Comparison of ENCODE assay signal across 1 cellular context in genomic region chr3:31999902-32000439, GRCh38.
TF ChIP-seq lines count a peak whose summit lies in the region.

No MANE protein-coding gene starts in this region.

TF ChIP-seq in GM12878, 131 proteins besides CTCF, POLR2A, EP300 and RAD21:
- TF ChIP-seq ZNF207 (IDR thresholded peaks at IDR 0.05; ENCODE audit: borderline replicate concordance) (no peak), ZNF217 (IDR thresholded peaks at IDR 0.05) (no peak), SP1 (IDR thresholded peaks at IDR 0.05; ENCODE audit: low read depth, low read length) (no peak), STAT3 (IDR thresholded peaks at IDR 0.05; ENCODE audit: low read depth, low read length) (no peak), PAX5 (IDR thresholded peaks at IDR 0.05; ENCODE audit: borderline replicate concordance, low read depth, low read length) (no peak), RELA (IDR thresholded peaks at IDR 0.05; ENCODE audit: borderline replicate concordance, partially characterized antibody) (no peak), RB1 (IDR thresholded peaks at IDR 0.05; ENCODE audit: borderline replicate concordance) (no peak), PKNOX1 (IDR thresholded peaks at IDR 0.05) (no peak), JUNB (IDR thresholded peaks at IDR 0.05) (no peak), KAT2A (conservative IDR thresholded peaks at IDR 0.05; ENCODE audit: control insufficient read depth, low read depth, low read length) (no peak), BRCA1 (IDR thresholded peaks at IDR 0.05; ENCODE audit: low read depth, low read length) (no peak), TCF3 (IDR thresholded peaks at IDR 0.05; ENCODE audit: borderline replicate concordance, insufficient read depth, low read depth, low read length) (no peak), HCFC1 (IDR thresholded peaks at IDR 0.05; ENCODE audit: low read length) (no peak), TAF1 (IDR thresholded peaks at IDR 0.05; ENCODE audit: borderline replicate concordance, low read depth, low read length) (no peak), FOXK2 (IDR thresholded peaks at IDR 0.05) (no peak), RCOR1 (conservative IDR thresholded peaks at IDR 0.05; ENCODE audit: low read depth, low read length) (no peak)
- TF ChIP-seq, protein P1, sequence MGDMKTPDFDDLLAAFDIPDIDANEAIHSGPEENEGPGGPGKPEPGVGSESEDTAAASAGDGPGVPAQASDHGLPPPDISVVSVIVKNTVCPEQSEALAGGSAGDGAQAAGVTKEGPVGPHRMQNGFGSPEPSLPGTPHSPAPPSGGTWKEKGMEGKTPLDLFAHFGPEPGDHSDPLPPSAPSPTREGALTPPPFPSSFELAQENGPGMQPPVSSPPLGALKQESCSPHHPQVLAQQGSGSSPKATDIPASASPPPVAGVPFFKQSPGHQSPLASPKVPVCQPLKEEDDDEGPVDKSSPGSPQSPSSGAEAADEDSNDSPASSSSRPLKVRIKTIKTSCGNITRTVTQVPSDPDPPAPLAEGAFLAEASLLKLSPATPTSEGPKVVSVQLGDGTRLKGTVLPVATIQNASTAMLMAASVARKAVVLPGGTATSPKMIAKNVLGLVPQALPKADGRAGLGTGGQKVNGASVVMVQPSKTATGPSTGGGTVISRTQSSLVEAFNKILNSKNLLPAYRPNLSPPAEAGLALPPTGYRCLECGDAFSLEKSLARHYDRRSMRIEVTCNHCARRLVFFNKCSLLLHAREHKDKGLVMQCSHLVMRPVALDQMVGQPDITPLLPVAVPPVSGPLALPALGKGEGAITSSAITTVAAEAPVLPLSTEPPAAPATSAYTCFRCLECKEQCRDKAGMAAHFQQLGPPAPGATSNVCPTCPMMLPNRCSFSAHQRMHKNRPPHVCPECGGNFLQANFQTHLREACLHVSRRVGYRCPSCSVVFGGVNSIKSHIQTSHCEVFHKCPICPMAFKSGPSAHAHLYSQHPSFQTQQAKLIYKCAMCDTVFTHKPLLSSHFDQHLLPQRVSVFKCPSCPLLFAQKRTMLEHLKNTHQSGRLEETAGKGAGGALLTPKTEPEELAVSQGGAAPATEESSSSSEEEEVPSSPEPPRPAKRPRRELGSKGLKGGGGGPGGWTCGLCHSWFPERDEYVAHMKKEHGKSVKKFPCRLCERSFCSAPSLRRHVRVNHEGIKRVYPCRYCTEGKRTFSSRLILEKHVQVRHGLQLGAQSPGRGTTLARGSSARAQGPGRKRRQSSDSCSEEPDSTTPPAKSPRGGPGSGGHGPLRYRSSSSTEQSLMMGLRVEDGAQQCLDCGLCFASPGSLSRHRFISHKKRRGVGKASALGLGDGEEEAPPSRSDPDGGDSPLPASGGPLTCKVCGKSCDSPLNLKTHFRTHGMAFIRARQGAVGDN (IDR thresholded peaks at IDR 0.05), result no peak
- TF ChIP-seq, protein P2, sequence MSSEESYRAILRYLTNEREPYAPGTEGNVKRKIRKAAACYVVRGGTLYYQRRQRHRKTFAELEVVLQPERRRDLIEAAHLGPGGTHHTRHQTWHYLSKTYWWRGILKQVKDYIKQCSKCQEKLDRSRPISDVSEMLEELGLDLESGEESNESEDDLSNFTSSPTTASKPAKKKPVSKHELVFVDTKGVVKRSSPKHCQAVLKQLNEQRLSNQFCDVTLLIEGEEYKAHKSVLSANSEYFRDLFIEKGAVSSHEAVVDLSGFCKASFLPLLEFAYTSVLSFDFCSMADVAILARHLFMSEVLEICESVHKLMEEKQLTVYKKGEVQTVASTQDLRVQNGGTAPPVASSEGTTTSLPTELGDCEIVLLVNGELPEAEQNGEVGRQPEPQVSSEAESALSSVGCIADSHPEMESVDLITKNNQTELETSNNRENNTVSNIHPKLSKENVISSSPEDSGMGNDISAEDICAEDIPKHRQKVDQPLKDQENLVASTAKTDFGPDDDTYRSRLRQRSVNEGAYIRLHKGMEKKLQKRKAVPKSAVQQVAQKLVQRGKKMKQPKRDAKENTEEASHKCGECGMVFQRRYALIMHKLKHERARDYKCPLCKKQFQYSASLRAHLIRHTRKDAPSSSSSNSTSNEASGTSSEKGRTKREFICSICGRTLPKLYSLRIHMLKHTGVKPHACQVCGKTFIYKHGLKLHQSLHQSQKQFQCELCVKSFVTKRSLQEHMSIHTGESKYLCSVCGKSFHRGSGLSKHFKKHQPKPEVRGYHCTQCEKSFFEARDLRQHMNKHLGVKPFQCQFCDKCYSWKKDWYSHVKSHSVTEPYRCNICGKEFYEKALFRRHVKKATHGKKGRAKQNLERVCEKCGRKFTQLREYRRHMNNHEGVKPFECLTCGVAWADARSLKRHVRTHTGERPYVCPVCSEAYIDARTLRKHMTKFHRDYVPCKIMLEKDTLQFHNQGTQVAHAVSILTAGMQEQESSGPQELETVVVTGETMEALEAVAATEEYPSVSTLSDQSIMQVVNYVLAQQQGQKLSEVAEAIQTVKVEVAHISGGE (CRISPR knock-in tag; IDR thresholded peaks at IDR 0.05), result no peak
